Comparison of ENCODE assay signal across 21 cellular contexts in the genomic region with DNA sequence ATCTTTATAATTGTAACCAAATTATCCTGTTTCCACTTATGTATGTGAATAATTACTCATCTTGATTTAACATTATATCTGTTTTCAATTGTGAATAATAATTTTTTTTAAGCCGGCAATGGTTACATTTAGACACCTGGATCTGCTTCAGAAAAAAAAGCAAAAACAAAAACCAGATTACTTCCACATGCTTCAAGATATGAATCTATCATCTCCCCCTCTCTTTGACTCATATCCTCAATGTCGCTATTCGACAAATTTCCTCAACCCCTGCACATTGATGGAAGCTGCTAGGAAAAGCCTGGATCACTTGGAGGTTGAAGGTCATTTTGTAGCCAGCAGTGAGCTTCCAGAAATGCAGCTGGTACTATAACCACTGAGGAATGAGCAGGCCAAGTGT. TPM values are rescaled to one million over a fixed set of nuclear protein-coding genes. Genes with fewer than 3 reads are reported as not detected.
A peak's percentile ranks its signal among the peaks of the same experiment; 100 is the strongest.
DNase-seq lines count a peak whose midpoint lies in the region; ATAC-seq and FAIRE-seq lines count a peak whose summit lies in the region.
"Had no signal": no experiment of that assay in that cellular context is flagged by ENCODE, and none has a peak within 500 bp of the region (broad histone marks: within the 10 kb centered on the region; RNA-seq: fewer than 3 reads in every experiment).

No MANE protein-coding gene starts in this region.

- H3K4me1 ChIP-seq in adipocyte (ENCODE audit: control insufficient read depth, insufficient read depth, low read length), result peaks cover 17% of the 10 kb centered on the region
- H3K4me1 ChIP-seq: BLaER1, SJCRH30 had no signal

- DNase-seq in EL (peak; percentile 71), HTR-8/SVneo (ENCODE audit: insufficient read length, low spot score) (no peak), adipocyte (ENCODE audit: low read depth) (peak; percentile 30), fibroblast of peridontal ligament (ENCODE audit: extremely low read depth) (peak; percentile 37), KG1 (lab: John Stamatoyannopoulos, UW) (no peak), frontal cortex (ENCODE audit: low spot score in 2 of 2) (no peak)
- DNase-seq in activated CD4-positive, CD25-positive, alpha-beta regulatory T cell (lab: John Stamatoyannopoulos, UW), result no peak
- DNase-seq: CD8-positive, alpha-beta T cell; DMS53; KBM-7; MV-4-11; NCI-H2107; NCI-H510A; NCI-H748 treated with DMSO at 0.1 percent for 48 hours; OCI-M1; SJCRH30; SW 1271 had no signal

- no peaks in the 10 kb centered on the region for H3K27me3 ChIP-seq in adipocyte (replicated peaks; ENCODE audit: control insufficient read depth, insufficient read depth, low read length)
- H3K27me3 ChIP-seq: BLaER1, SJCRH30 had no signal

- H3K9me3 ChIP-seq in adipocyte (ENCODE audit: control insufficient read depth, low read length), result no peaks in the 10 kb centered on the region
- H3K9me3 ChIP-seq: BLaER1, SJCRH30 had no signal

- no peaks in the 10 kb centered on the region for H3K36me3 ChIP-seq in adipocyte (ENCODE audit: control insufficient read depth, insufficient read depth, low read length, severe bottlenecking)
- H3K36me3 ChIP-seq: BLaER1, SJCRH30 had no signal

- ATAC-seq in esophagus mucosa, result no peak
- ATAC-seq: CD8-positive, alpha-beta T cell had no signal

- H3K9ac ChIP-seq in adipocyte (ENCODE audit: low read length), result no peak overlapping the region
- H3K9ac ChIP-seq: BLaER1 had no signal

- FAIRE-seq in HTR-8/SVneo (lab: Jason Lieb, UNC) (peak; percentile 4), frontal cortex (lab: Jason Lieb, UNC) (no peak)
- FAIRE-seq: A204.1, H54 had no signal

- no peak overlapping the region for H3K4me3 ChIP-seq in adipocyte (ENCODE audit: low read length)
- H3K4me3 ChIP-seq: BLaER1, SJCRH30 had no signal

RNA-seq across cellular contexts. Expression of a gene that starts 42.7 kb away (rescaled TPM):
- not detected for total RNA-seq in esophagus mucosa
- 161 TPM for total RNA-seq in frontal cortex
- total RNA-seq: CD8-positive, alpha-beta T cell; SJCRH30 had no signal

Comparison
In these comparisons a context has a peak if more than half of its experiments do, and no peak if none do; other contexts are left out.
1. DNase-seq: peak in EL (single experiment), adipocyte (single experiment) and fibroblast of peridontal ligament (single experiment); none in HTR-8/SVneo (single experiment), activated CD4-positive, CD25-positive, alpha-beta regulatory T cell (0 of 4), KG1 (single experiment) and frontal cortex (0 of 2).
2. RNA of a gene that starts 42.7 kb away (total RNA-seq): 161 TPM in frontal cortex (single experiment); not detected in esophagus mucosa (single experiment); every median in the first group is over 100 times any median in the second.